In genomic region chr3:46998121-46998851, GRCh38 we compare ENCODE assay signal across 8 cellular contexts. TPM values are rescaled to one million over a fixed set of nuclear protein-coding genes. Genes with fewer than 3 reads are reported as not detected.
A peak's percentile ranks its signal among the peaks of the same experiment; 100 is the strongest.
DNase-seq lines count a peak whose midpoint lies in the region; ATAC-seq, FAIRE-seq and TF ChIP-seq lines count a peak whose summit lies in the region.

No MANE protein-coding gene starts in this region.

- H3K4me3 ChIP-seq in AG04450 (ENCODE audit: low read depth, low read length), result no peak overlapping the region

- CTCF ChIA-PET in AG04450 (lab: Charles Lee), result interaction anchor here (0.9 to 1.5 kb wide), 4 partner anchors 22 to 86 kb away, joined by 3 to 4 read pairs (median 3); no protein-coding TSS in a partner anchor

- no peak for TF ChIP-seq POLR2A in H54 (IDR thresholded peaks at IDR 0.05; ENCODE audit: low read depth, low read length)

- no peak for ATAC-seq in HG03045 (IDR thresholded peaks at IDR 0.05; ENCODE audit: unreplicated experiment)

- peak; percentile 59 for TF ChIP-seq CTCF in AG04450 (IDR thresholded peaks at IDR 0.05; ENCODE audit: low read depth, low read length)

- POLR2A ChIA-PET in AG04450 (lab: Yijun Ruan, JAX), result interaction anchor here (0.9 kb wide), 1 partner anchor 18 kb away, joined by 4 read pairs; the partner anchor contains the start of gene NBEAL2

- H3K27ac ChIP-seq in AG04450 (ENCODE audit: low read depth, low read length), result no peak overlapping the region

- no peaks in the 10 kb centered on the region for H3K27me3 ChIP-seq in AG04450 (ENCODE audit: control insufficient read depth, insufficient read depth, low read length)

- no peaks in the 10 kb centered on the region; the same call in 1 of the 2 replicates for H3K9me3 ChIP-seq in AG04450 (ENCODE audit: control insufficient read depth, insufficient read depth, low read length)

- no peak for FAIRE-seq in H54 (lab: Jason Lieb, UNC)

- DNase-seq in AG04450 (ENCODE audit: low read depth, low spot score), result no peak
- peak; percentile 67 for DNase-seq in H54 (ENCODE audit: insufficient read length, low spot score)
- DNase-seq in T-helper 1 cell, result peak; percentile 46 to 65 (median 61)
- peak; percentile 63 for DNase-seq in amniotic epithelial cell (ENCODE audit: low read depth)
- DNase-seq in iPS-NIHi11 (ENCODE audit: low spot score), result peak; percentile 98
- DNase-seq in stimulated activated CD4-positive, alpha-beta T cell treated with anti-CD3 and anti-CD28 coated beads, Interleukin-2, amount 100 ng/mL, for 48 hours, result peak; percentile 66 to 70
- no peak for DNase-seq in NCI-H146 (lab: John Stamatoyannopoulos, UW)

RNA-seq across cellular contexts. Expression of gene NBEAL2, which starts 18.8 kb away (rescaled TPM):
- 2.1 and 2.9 TPM in 2 replicates for polyA plus RNA-seq in AG04450 (2011; rRNA removed)
- polyA minus RNA-seq in AG04450 (2011; rRNA and poly(A)+ RNA removed), result 4.0 and 4.3 TPM in 2 replicates

RNA-seq across cellular contexts. Expression of gene CCDC12, which starts 21.7 kb away (rescaled TPM):
- polyA plus RNA-seq in AG04450 (2011; rRNA removed), result 18.3 and 18.4 TPM in 2 replicates
- polyA minus RNA-seq in AG04450 (2011; rRNA and poly(A)+ RNA removed), result 24.9 and 30.7 TPM in 2 replicates

Comparison
In these comparisons a context has a peak if more than half of its experiments do, and no peak if none do; other contexts are left out.
1. DNase-seq: peak in H54 (single experiment), T-helper 1 cell (5 of 5), amniotic epithelial cell (single experiment), iPS-NIHi11 (single experiment) and stimulated activated CD4-positive, alpha-beta T cell treated with anti-CD3 and anti-CD28 coated beads, Interleukin-2, amount 100 ng/mL, for 48 hours (2 of 2); none in AG04450 (single experiment) and NCI-H146 (single experiment).